In the genomic region with DNA sequence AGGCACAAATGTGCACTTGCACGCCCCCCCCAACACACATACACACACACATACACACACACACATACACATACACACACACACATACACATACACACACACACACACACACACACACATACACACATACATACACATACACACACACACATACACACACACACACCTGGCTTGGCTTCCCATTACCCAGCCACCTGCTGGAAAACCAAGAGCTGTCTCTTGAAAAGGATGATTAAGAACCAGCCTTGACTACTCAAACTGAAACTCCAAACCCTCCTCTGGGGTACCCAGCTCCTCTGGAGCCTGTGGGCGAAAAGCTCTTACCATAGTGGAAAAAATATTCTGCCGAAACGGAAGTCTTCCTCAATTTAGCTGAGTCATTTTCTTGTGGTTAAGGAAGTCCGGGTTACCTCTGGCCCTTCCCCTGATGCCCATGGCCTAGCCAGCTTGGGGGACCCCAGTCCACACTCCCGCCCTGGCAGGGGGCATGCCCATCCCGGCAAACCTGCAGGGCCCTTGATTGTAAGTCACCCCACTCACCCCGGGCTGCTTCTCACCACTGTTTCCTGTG, we compare ENCODE assay signal across 9 cellular contexts. TPM values are rescaled to one million over a fixed set of nuclear protein-coding genes. Genes with fewer than 3 reads are reported as not detected.
DNase-seq lines count a peak whose midpoint lies in the region; ATAC-seq and TF ChIP-seq lines count a peak whose summit lies in the region.
"Had no signal": no experiment of that assay in that cellular context is flagged by ENCODE, and none has a peak within 500 bp of the region (broad histone marks: within the 10 kb centered on the region; RNA-seq: fewer than 3 reads in every experiment).

No MANE protein-coding gene starts in this region.

- POLR2A ChIA-PET in CD8-positive, alpha-beta memory T cell (lab: Charles Lee): no interaction called here
- POLR2A ChIA-PET in PC-9 (lab: Charles Lee; ENCODE audit: unreplicated experiment): no interaction called here

- no peaks in the 10 kb centered on the region for H3K27me3 ChIP-seq in CD8-positive, alpha-beta memory T cell (ENCODE audit: insufficient read depth, low read length, poor library complexity, severe bottlenecking)
- H3K27me3 ChIP-seq in colonic mucosa (no peaks in the 10 kb centered on the region), PC-9 (ENCODE audit: insufficient read depth, low read depth) (no peaks in the 10 kb centered on the region)

- H3K36me3 ChIP-seq in CD8-positive, alpha-beta memory T cell (ENCODE audit: insufficient read depth, low read length): no peaks in the 10 kb centered on the region
- no peaks in the 10 kb centered on the region for H3K36me3 ChIP-seq in colonic mucosa
- H3K36me3 ChIP-seq in PC-9 (ENCODE audit: low read depth): no peaks in the 10 kb centered on the region
- H3K36me3 ChIP-seq: heart left ventricle had no signal

- H3K9me3 ChIP-seq in CD8-positive, alpha-beta memory T cell (ENCODE audit: low read length): no peaks in the 10 kb centered on the region
- H3K9me3 ChIP-seq in colonic mucosa (no peaks in the 10 kb centered on the region), PC-9 (ENCODE audit: insufficient read depth, low read depth) (no peaks in the 10 kb centered on the region)
- H3K9me3 ChIP-seq: heart left ventricle had no signal

- no peaks in the 10 kb centered on the region for H3K9me3 Mint-ChIP-seq in CD8-positive, alpha-beta memory T cell

- H3K9me2 ChIP-seq in PC-9 (ENCODE audit: insufficient read depth): no peaks in the 10 kb centered on the region

- no peak for DNase-seq in CD8-positive, alpha-beta memory T cell
- DNase-seq in dermis blood vessel endothelial cell (peak; percentile 20), NCI-H2171 (lab: John Stamatoyannopoulos, UW) (no peak), HK-2 (ENCODE audit: unreplicated experiment) (no peak), colonic mucosa (no peak), PC-9 (no peak)
- DNase-seq: heart left ventricle had no signal

- no peak overlapping the region for H3K4me2 ChIP-seq in PC-9

- H2AFZ ChIP-seq in PC-9: no peak overlapping the region

- intact Hi-C loops in colonic mucosa (cut with DNase I): no loop called here
- intact Hi-C loops in PC-9 (cut with micrococcal nuclease; ENCODE audit: unreplicated experiment): no loop called here

- no TSS peak for BruUV-seq in PC-9 (replicated peaks; lab: Mats Ljungman, UMichigan)

- no peak overlapping the region for H3K27ac ChIP-seq in CD8-positive, alpha-beta memory T cell (ENCODE audit: low read depth, low read length)
- H3K27ac ChIP-seq in colonic mucosa (no peak overlapping the region), PC-9 (no peak overlapping the region)

- H3K4me3 Mint-ChIP-seq in CD8-positive, alpha-beta memory T cell: no peak overlapping the region

- H3K9ac ChIP-seq in colonic mucosa (ENCODE audit: low read depth in 2 of 2, low read length in 2 of 2): peak overlapping the region in 1 of 2 donors; percentile 10

- H3K79me2 ChIP-seq in PC-9 (ENCODE audit: low read depth): no peaks in the 10 kb centered on the region

- H3K27me3 Mint-ChIP-seq in CD8-positive, alpha-beta memory T cell: peaks cover 2 to 7% of the 10 kb centered on the region in 2 donors

- H3K36me3 Mint-ChIP-seq in CD8-positive, alpha-beta memory T cell: peaks cover 0 to 3% (median 0%) of the 10 kb centered on the region in 3 donors

- no peak overlapping the region for H3K4me3 ChIP-seq in CD8-positive, alpha-beta memory T cell (ENCODE audit: low read length)
- H3K4me3 ChIP-seq in colonic mucosa (no peak overlapping the region), PC-9 (no peak overlapping the region)
- H3K4me3 ChIP-seq: heart left ventricle had no signal

- TF ChIP-seq CTCF in colonic mucosa (IDR thresholded peaks at IDR 0.05) (no peak), PC-9 (conservative IDR thresholded peaks at IDR 0.05) (no peak)

- no peaks in the 10 kb centered on the region for H4K20me1 ChIP-seq in PC-9 (ENCODE audit: insufficient read depth)

- H3F3A ChIP-seq in PC-9 (ENCODE audit: insufficient read depth, low read depth): no peaks in the 10 kb centered on the region

- peaks cover 2 to 7% (median 7%) of the 10 kb centered on the region in 3 donors for H3K4me1 Mint-ChIP-seq in CD8-positive, alpha-beta memory T cell

- peak; percentile 87 for ATAC-seq in GM19467 (IDR thresholded peaks at IDR 0.05; ENCODE audit: unreplicated experiment)
- peak; percentile 56 for ATAC-seq in HG03521 (IDR thresholded peaks at IDR 0.05; ENCODE audit: unreplicated experiment)

- H3K27ac Mint-ChIP-seq in CD8-positive, alpha-beta memory T cell: peak overlapping the region in 5 of 8 donors; percentile 17 to 77 (median 34)

- CTCF ChIA-PET in CD8-positive, alpha-beta memory T cell (lab: Charles Lee): no interaction called here
- CTCF ChIA-PET in PC-9 (lab: Charles Lee): no interaction called here

- H3K4me1 ChIP-seq in CD8-positive, alpha-beta memory T cell (ENCODE audit: insufficient read depth, low read length): no peaks in the 10 kb centered on the region
- peaks cover 5% of the 10 kb centered on the region for H3K4me1 ChIP-seq in colonic mucosa
- no peaks in the 10 kb centered on the region for H3K4me1 ChIP-seq in PC-9 (replicated peaks; ENCODE audit: insufficient read depth)

RNA-seq across cellular contexts. Expression of a gene that starts 21.9 kb away (rescaled TPM):
- 1 to 10 TPM; 1.1 to 1.3 TPM for total RNA-seq in CD8-positive, alpha-beta memory T cell
- 1.6 TPM for polyA plus RNA-seq in CD8-positive, alpha-beta memory T cell
- total RNA-seq in dermis blood vessel endothelial cell: 0.17 and 0.19 TPM in 2 replicates
- 10 to 100 TPM; 67.1 to 76.4 TPM for total RNA-seq in colonic mucosa
- 8.9 and 9.2 TPM in 2 replicates for total RNA-seq in PC-9 (2021)

RNA-seq across cellular contexts. Expression of a gene that starts 54.8 kb away (rescaled TPM):
- not detected for total RNA-seq in CD8-positive, alpha-beta memory T cell
- polyA plus RNA-seq in CD8-positive, alpha-beta memory T cell: not detected
- total RNA-seq in dermis blood vessel endothelial cell: 0.17 TPM in 1 of 2 replicates, not detected in the other
- total RNA-seq in colonic mucosa: not detected
- not detected in 2 replicates for total RNA-seq in PC-9 (2021)
